17 cellular contexts compared by ENCODE assay signal in the genomic region with DNA sequence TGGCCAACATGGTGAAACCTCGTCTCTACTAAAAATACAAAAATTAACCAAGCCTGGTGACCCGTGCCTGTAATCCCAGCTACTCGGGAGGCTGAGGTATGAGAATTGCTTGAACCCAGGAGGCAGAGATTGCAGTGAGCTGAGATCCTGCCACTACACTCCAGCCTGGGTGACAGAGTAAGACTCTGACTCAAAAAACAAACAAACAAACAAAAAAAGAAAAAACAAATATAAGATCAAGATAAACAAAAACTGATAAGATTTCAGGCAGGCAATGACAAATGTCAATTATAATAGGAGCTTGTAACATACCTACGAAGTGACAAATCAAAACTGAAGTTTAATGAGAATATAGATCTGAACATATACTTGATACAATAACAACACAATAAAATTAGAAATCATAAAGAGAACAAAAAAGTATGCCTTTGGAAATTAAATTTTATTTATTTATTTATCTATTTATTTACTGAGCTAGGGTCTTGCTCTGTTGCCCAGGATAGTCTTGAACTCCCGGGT.
DNase-seq lines count a peak whose midpoint lies in the region; ATAC-seq, FAIRE-seq and TF ChIP-seq lines count a peak whose summit lies in the region.
"Had no signal": no experiment of that assay in that cellular context is flagged by ENCODE, and none has a peak within 500 bp of the region (broad histone marks: within the 10 kb centered on the region; RNA-seq: fewer than 3 reads in every experiment).

No MANE protein-coding gene starts in this region.

- no peak for TF ChIP-seq RAD21 in HepG2 (CRISPR knock-in tag; IDR thresholded peaks at IDR 0.05)

- H3K27me3 ChIP-seq in DOHH2 (ENCODE audit: control insufficient read depth, low read length) (no peaks in the 10 kb centered on the region), HepG2 (ENCODE audit: control insufficient read depth in 1 of 2, insufficient read depth in 2 of 2, low read length in 2 of 2) (no peaks in the 10 kb centered on the region), heart right ventricle (no peaks in the 10 kb centered on the region), left lung (no peaks in the 10 kb centered on the region)
- H3K27me3 ChIP-seq: BLaER1 treated with 17β-estradiol and CSF1 and Interleukin-3, amounts not matched to agents 10 nM and 100 nM had no signal

- in situ Hi-C loops in HepG2 (cut with HindIII; ENCODE audit: extremely low pct_ligation_motif_present, low pct_unique_long_range_greater_than_20kb), result loop anchor here (25.0 kb wide), 1 partner anchor 683 kb away; no protein-coding TSS in a partner anchor

- H3K27ac ChIP-seq in DOHH2 (ENCODE audit: low read depth, low read length) (peak overlapping the region; percentile 39), kidney (ENCODE audit: low read depth in 2 of 2, low read length in 2 of 2) (no peak overlapping the region), HepG2 (ENCODE audit: extremely low read length, insufficient read depth, low read length) (no peak overlapping the region), heart right ventricle (no peak overlapping the region), left lung (no peak overlapping the region)

- BruUV-seq in HepG2 (replicated peaks; lab: Mats Ljungman, UMichigan), result no TSS peak

- CTCF ChIA-PET in HepG2 (lab: Yijun Ruan, JAX; ENCODE audit: low intra/inter-chr PET ratio, low total read pairs), result no interaction called here

- no peak for TF ChIP-seq POLR2A in HepG2 (IDR thresholded peaks at IDR 0.05; ENCODE audit: insufficient read depth in 1 of 2, low read depth in 2 of 2, low read length in 2 of 2)

- no peak for ATAC-seq in HepG2
- ATAC-seq in heart right ventricle, result no peak
- ATAC-seq in left lung, result no peak
- ATAC-seq: CD8-positive, alpha-beta T cell had no signal

- H3K4me2 ChIP-seq in DOHH2 (ENCODE audit: low read length), result peak overlapping the region; percentile 34
- H3K4me2 ChIP-seq in HepG2 (ENCODE audit: low read depth, low read length), result no peak overlapping the region

- FAIRE-seq in TTC549 (lab: Jason Lieb, UNC) (peak; percentile 46), kidney (lab: Jason Lieb, UNC) (peak; percentile 8), HepG2 (lab: Jason Lieb, UNC) (no peak)
- FAIRE-seq: H1 had no signal

- H3K9me3 ChIP-seq in DOHH2 (ENCODE audit: control insufficient read depth, insufficient read depth, low read length) (peaks cover 19% of the 10 kb centered on the region), kidney (ENCODE audit: control insufficient read depth in 1 of 2, low read length in 2 of 2) (peaks cover 0 to 4% of the 10 kb centered on the region in 2 donors), HepG2 (ENCODE audit: low read length) (no peaks in the 10 kb centered on the region), heart right ventricle (peaks cover 0 to 30% (median 14%) of the 10 kb centered on the region in 11 donors), left lung (peaks cover 0 to 27% of the 10 kb centered on the region in 2 donors)

- H3K4me1 ChIP-seq in DOHH2 (ENCODE audit: control insufficient read depth, low read length) (peaks cover 57% of the 10 kb centered on the region), kidney (ENCODE audit: control insufficient read depth in 1 of 2, insufficient read depth in 1 of 2, low read depth in 1 of 2, low read length in 2 of 2) (peaks cover 0 to 2% of the 10 kb centered on the region in 2 donors), HepG2 (ENCODE audit: insufficient read depth, low read length) (peaks cover 6% of the 10 kb centered on the region), heart right ventricle (peaks cover 0 to under 1% (median 0%) of the 10 kb centered on the region in 9 donors), left lung (no peaks in the 10 kb centered on the region)

- no peak for TF ChIP-seq EP300 in HepG2 (IDR thresholded peaks at IDR 0.05; ENCODE audit: low read depth in 2 of 2, low read length in 2 of 2)
- no peak for TF ChIP-seq EP300 in HepG2 (CRISPR knock-in tag; IDR thresholded peaks at IDR 0.05; ENCODE audit: borderline replicate concordance)

- POLR2A ChIA-PET in HepG2 (lab: Yijun Ruan, JAX), result no interaction called here

- 0 out of 2 replicates have a peak, but pooled peaks cover 3% of the 10 kb centered on the region for H3K79me2 ChIP-seq in DOHH2 (ENCODE audit: control insufficient read depth, low read length)
- no peaks in the 10 kb centered on the region for H3K79me2 ChIP-seq in HepG2 (ENCODE audit: insufficient read depth, low read length)

- no peak overlapping the region for H2AFZ ChIP-seq in HepG2 (ENCODE audit: low read length)

- H3K9ac ChIP-seq in kidney (ENCODE audit: low read length in 2 of 2) (no peak overlapping the region), HepG2 (ENCODE audit: insufficient read depth, low read depth, low read length) (no peak overlapping the region)
- H3K9ac ChIP-seq: BLaER1 treated with 17β-estradiol and CSF1 and Interleukin-3, amounts not matched to agents 10 nM and 100 nM had no signal

- H3K36me3 ChIP-seq in DOHH2 (ENCODE audit: control insufficient read depth, low read length) (peaks cover 38% of the 10 kb centered on the region), kidney (ENCODE audit: control insufficient read depth in 1 of 2, insufficient read depth in 2 of 2, low read length in 2 of 2) (no peaks in the 10 kb centered on the region), HepG2 (replicated peaks in 1 of 2; ENCODE audit: control insufficient read depth in 1 of 2, insufficient read depth in 2 of 2, low read length in 2 of 2) (peaks cover 8 to 44% of the 10 kb centered on the region in 2 experiments; a peak in 3 of 5 replicates), heart right ventricle (peaks cover 0 to 97% (median 32%) of the 10 kb centered on the region in 9 donors), left lung (peaks cover 0 to 90% of the 10 kb centered on the region in 2 donors)

- no peaks in the 10 kb centered on the region for H3K9me2 ChIP-seq in DOHH2 (replicated peaks; ENCODE audit: control insufficient read depth, low read length)

- peak; percentile 6 for DNase-seq in DMS53 (lab: John Stamatoyannopoulos, UW)
- DNase-seq in DMS53 treated with DMSO at 0.1 percent for 48 hours (lab: John Stamatoyannopoulos, UW; ENCODE audit: unreplicated experiment), result no peak
- no peak for DNase-seq in kidney
- DNase-seq in HepG2 (ENCODE audit: low spot score), result no peak
- no peak for DNase-seq in heart right ventricle
- DNase-seq in left lung, result no peak
- DNase-seq: 8988T; Calu3; CD8-positive, alpha-beta T cell; DMS 273 treated with DMSO at 0.1 percent for 48 hours; DMS79; GF-D8; H9 had no signal

- TF ChIP-seq CTCF in DOHH2 (IDR thresholded peaks at IDR 0.05; ENCODE audit: low read depth, low read length, poor library complexity, severe bottlenecking) (no peak), kidney (IDR thresholded peaks at IDR 0.05; ENCODE audit: borderline replicate concordance, extremely low read depth, insufficient read depth) (no peak), HepG2 (CRISPR knock-in tag; IDR thresholded peaks at IDR 0.05) (no peak), heart right ventricle (IDR thresholded peaks at IDR 0.05) (no peak), left lung (IDR thresholded peaks at IDR 0.05) (no peak)

- H3F3A ChIP-seq in DOHH2 (ENCODE audit: control insufficient read depth, insufficient read depth), result peaks cover 24% of the 10 kb centered on the region

- 96% methylated on average over 5 of the region's 5 CpGs for WGBS in HepG2 (ENCODE audit: low lambda C conversion rate)
- 91% methylated on average over 5 of the region's 5 CpGs for WGBS in heart right ventricle, 2 donors

- intact Hi-C loops in kidney (cut with DNase I) (no loop called here), HepG2 (cut with micrococcal nuclease; ENCODE audit: unreplicated experiment) (no loop called here), heart right ventricle (cut with DNase I) (loop anchor here in 2 of 10 donors (10.0 kb wide), 1 partner anchor 64 kb away; no protein-coding TSS in a partner anchor), left lung (cut with DNase I) (no loop called here)

- H3K4me3 ChIP-seq in DOHH2 (ENCODE audit: low read length) (no peak overlapping the region), kidney (ENCODE audit: low read length in 2 of 2) (no peak overlapping the region), HepG2 (replicated peaks in 1 of 3; ENCODE audit: insufficient read depth in 1 of 3, low read depth in 2 of 3, low read length in 3 of 3) (no peak overlapping the region), heart right ventricle (no peak overlapping the region), left lung (no peak overlapping the region)
- H3K4me3 ChIP-seq: BLaER1 treated with 17β-estradiol and CSF1 and Interleukin-3, amounts not matched to agents 10 nM and 100 nM had no signal

- no peaks in the 10 kb centered on the region for H4K20me1 ChIP-seq in DOHH2 (ENCODE audit: control insufficient read depth, insufficient read depth, low read depth, low read length)
- no peaks in the 10 kb centered on the region for H4K20me1 ChIP-seq in HepG2 (ENCODE audit: insufficient read depth, low read length)
- H4K20me1 ChIP-seq: BLaER1 treated with 17β-estradiol and CSF1 and Interleukin-3, amounts not matched to agents 10 nM and 100 nM had no signal

TF ChIP-seq in HepG2, 621 proteins besides CTCF, POLR2A, EP300 and RAD21 (continues in another document):
- TF ChIP-seq, protein P1, sequence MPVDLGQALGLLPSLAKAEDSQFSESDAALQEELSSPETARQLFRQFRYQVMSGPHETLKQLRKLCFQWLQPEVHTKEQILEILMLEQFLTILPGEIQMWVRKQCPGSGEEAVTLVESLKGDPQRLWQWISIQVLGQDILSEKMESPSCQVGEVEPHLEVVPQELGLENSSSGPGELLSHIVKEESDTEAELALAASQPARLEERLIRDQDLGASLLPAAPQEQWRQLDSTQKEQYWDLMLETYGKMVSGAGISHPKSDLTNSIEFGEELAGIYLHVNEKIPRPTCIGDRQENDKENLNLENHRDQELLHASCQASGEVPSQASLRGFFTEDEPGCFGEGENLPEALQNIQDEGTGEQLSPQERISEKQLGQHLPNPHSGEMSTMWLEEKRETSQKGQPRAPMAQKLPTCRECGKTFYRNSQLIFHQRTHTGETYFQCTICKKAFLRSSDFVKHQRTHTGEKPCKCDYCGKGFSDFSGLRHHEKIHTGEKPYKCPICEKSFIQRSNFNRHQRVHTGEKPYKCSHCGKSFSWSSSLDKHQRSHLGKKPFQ (CRISPR knock-in tag; IDR thresholded peaks at IDR 0.05; ENCODE audit: insufficient replicate concordance), result no peak
- no peak for TF ChIP-seq ISX (CRISPR knock-in tag; conservative IDR thresholded peaks at IDR 0.05)
- no peak for TF ChIP-seq GATAD2A (CRISPR knock-in tag; IDR thresholded peaks at IDR 0.05)
- no peak for TF ChIP-seq CCDC6 (CRISPR knock-in tag; IDR thresholded peaks at IDR 0.05)
